Comparison of ENCODE assay signal across 16 cellular contexts in the genomic region with DNA sequence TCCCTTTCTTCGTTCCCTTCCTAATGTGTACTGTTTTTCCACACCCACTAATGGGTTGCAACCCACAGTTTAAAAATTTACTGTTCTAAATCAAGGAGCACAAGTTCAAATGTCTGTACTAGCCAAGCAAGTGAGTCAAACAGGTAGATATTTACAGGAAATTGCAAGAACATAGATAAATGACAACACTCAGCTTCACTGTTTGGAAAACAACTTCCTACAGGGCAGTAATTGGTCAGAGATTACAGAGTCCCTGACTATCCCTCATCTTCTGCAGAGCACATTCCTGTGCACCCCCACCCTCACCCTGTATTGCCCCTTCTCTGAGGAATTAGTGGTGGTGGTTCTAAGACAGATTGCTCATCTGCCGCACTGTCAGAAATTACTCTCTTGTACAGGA. TPM values are rescaled to one million over a fixed set of nuclear protein-coding genes. Genes with fewer than 3 reads are reported as not detected.
DNase-seq lines count a peak whose midpoint lies in the region; ATAC-seq and TF ChIP-seq lines count a peak whose summit lies in the region.
"Had no signal": no experiment of that assay in that cellular context is flagged by ENCODE, and none has a peak within 500 bp of the region (broad histone marks: within the 10 kb centered on the region; RNA-seq: fewer than 3 reads in every experiment).

No MANE protein-coding gene starts in this region.

- H3K4ac ChIP-seq in mesenchymal stem cell (ENCODE audit: low read depth in 1 of 2, low read length in 2 of 2) = no peak overlapping the region

- H3K14ac ChIP-seq in mesenchymal stem cell (ENCODE audit: low read length in 2 of 2) = no peak overlapping the region

- DNase-seq in dorsolateral prefrontal cortex (no peak), mesenchymal stem cell (peak; percentile 9), stomach (no peak), NCI-H1694 (lab: John Stamatoyannopoulos, UW) (no peak), NCI-H2029 (lab: John Stamatoyannopoulos, UW) (no peak)
- DNase-seq: CD4-positive, alpha-beta memory T cell; dermis blood vessel endothelial cell; GDM1; NCI-H1417 treated with DMSO at 0.1 percent for 48 hours; NCI-H526; stimulated activated CD4-positive, alpha-beta T cell treated with anti-CD3 and anti-CD28 coated beads, Interleukin-4, amount 100 ng/mL, for 4 hours; stimulated activated naive CD4-positive, alpha-beta T cell had no signal

- H2BK15ac ChIP-seq in mesenchymal stem cell (ENCODE audit: low read depth, poor library complexity, severe bottlenecking) = no peak overlapping the region

- H4K8ac ChIP-seq in mesenchymal stem cell (ENCODE audit: low read length) = no peak overlapping the region

- intact Hi-C loops in dorsolateral prefrontal cortex (cut with DNase I) = no loop called here
- intact Hi-C loops in stomach (cut with DNase I; ENCODE audit: low total_unique reads) = no loop called here

- H3K18ac ChIP-seq in mesenchymal stem cell (ENCODE audit: low read depth in 1 of 2, low read length in 2 of 2) = no peak overlapping the region

- no peaks in the 10 kb centered on the region for H3K27me3 ChIP-seq in HUES64 (ENCODE audit: insufficient read depth, low read length)
- H3K27me3 ChIP-seq in dorsolateral prefrontal cortex = peaks cover 0 to 14% (median 0%) of the 10 kb centered on the region in 45 donors
- H3K27me3 ChIP-seq in mesenchymal stem cell (ENCODE audit: control insufficient read depth in 1 of 2, insufficient read depth in 1 of 2, low read length in 2 of 2) = peaks cover 0 to 7% of the 10 kb centered on the region in 2 experiments
- H3K27me3 ChIP-seq in stomach = peaks cover 0 to 7% (median 0%) of the 10 kb centered on the region in 3 donors

- TF ChIP-seq POLR2A in stomach (IDR thresholded peaks at IDR 0.05) = no peak

- H3K27ac ChIP-seq in HUES64 (ENCODE audit: low read depth, low read length) (no peak overlapping the region), dorsolateral prefrontal cortex (peak overlapping the region in 6 of 59 donors; percentile 22 to 93 (median 82)), mesenchymal stem cell (ENCODE audit: low read length, poor library complexity, severe bottlenecking) (no peak overlapping the region), stomach (peak overlapping the region in 4 of 5 donors; percentile 90 to 92 (median 91))

- no peak overlapping the region for H2BK12ac ChIP-seq in mesenchymal stem cell (ENCODE audit: low read length in 2 of 2)

- H2BK5ac ChIP-seq in mesenchymal stem cell (ENCODE audit: low read depth, low read length, poor library complexity, severe bottlenecking) = no peak overlapping the region

- H3K23ac ChIP-seq in mesenchymal stem cell (ENCODE audit: low read length in 2 of 2) = no peak overlapping the region

- no peak overlapping the region for H4K91ac ChIP-seq in mesenchymal stem cell (ENCODE audit: low read length)

- H3K36me3 ChIP-seq in HUES64 (ENCODE audit: insufficient read depth, low read length) (peaks cover 14% of the 10 kb centered on the region), mesenchymal stem cell (ENCODE audit: control insufficient read depth in 1 of 2, insufficient read depth in 2 of 2, low read depth in 1 of 2, low read length in 2 of 2) (peaks cover 3 to 27% of the 10 kb centered on the region in 2 experiments), stomach (peaks cover 0 to 19% (median 15%) of the 10 kb centered on the region in 4 donors)

- no peak overlapping the region for H2BK120ac ChIP-seq in mesenchymal stem cell (ENCODE audit: low read depth, low read length)

- no peak for TF ChIP-seq CTCF in dorsolateral prefrontal cortex (IDR thresholded peaks at IDR 0.05 in 54 of 56, conservative IDR thresholded peaks at IDR 0.05 in 2 of 56; ENCODE audit: low read depth in 1 of 56, partially characterized antibody in 56 of 56)
- no peak for TF ChIP-seq CTCF in stomach (IDR thresholded peaks at IDR 0.05)

- 63% methylated on average over 2 of the region's 2 CpGs for WGBS in HUES64
- WGBS in mesenchymal stem cell = 0% methylated on average over 1 of the region's 2 CpGs
- WGBS in stomach, 5 donors = 19 to 67% (median 50%) methylated on average over 2 of the region's 2 CpGs

- H2AFZ ChIP-seq in mesenchymal stem cell (ENCODE audit: low read depth, low read length) = no peak overlapping the region

- H3K9ac ChIP-seq in HUES64 (ENCODE audit: low read depth, low read length) (no peak overlapping the region), mesenchymal stem cell (ENCODE audit: low read length) (peak overlapping the region; percentile 89)

- peaks cover 19% of the 10 kb centered on the region for H3K4me1 ChIP-seq in HUES64 (ENCODE audit: insufficient read depth, low read length)
- H3K4me1 ChIP-seq in mesenchymal stem cell (ENCODE audit: control insufficient read depth, insufficient read depth, low read depth, low read length) = peaks cover 10% of the 10 kb centered on the region
- H3K4me1 ChIP-seq in stomach = peaks cover 0 to 36% (median 18%) of the 10 kb centered on the region in 4 donors

- H3K4me3 ChIP-seq in HUES64 (ENCODE audit: low read length) = peak overlapping the region; percentile 56
- peak overlapping the region in 31 of 59 donors; percentile 7 to 77 (median 68) for H3K4me3 ChIP-seq in dorsolateral prefrontal cortex
- peak overlapping the region in 1 of 2 experiments; percentile 90 for H3K4me3 ChIP-seq in mesenchymal stem cell (ENCODE audit: insufficient read depth in 1 of 2, low read depth in 1 of 2, low read length in 2 of 2)
- H3K4me3 ChIP-seq in stomach = peak overlapping the region in 3 of 4 donors; percentile 54 to 69 (median 59)

- no peak overlapping the region for H3K4me2 ChIP-seq in mesenchymal stem cell (ENCODE audit: low read length, poor library complexity, severe bottlenecking)

- H2AK5ac ChIP-seq in mesenchymal stem cell (ENCODE audit: low read length, severe bottlenecking) = no peak overlapping the region

- peaks cover 1% of the 10 kb centered on the region for H3K79me1 ChIP-seq in mesenchymal stem cell (replicated peaks; ENCODE audit: low read length, poor library complexity, severe bottlenecking)

- no peak for TF ChIP-seq EP300 in stomach (IDR thresholded peaks at IDR 0.05)

- H3K9me3 ChIP-seq in HUES64 (ENCODE audit: insufficient read depth, low read depth, low read length) = no peaks in the 10 kb centered on the region
- no peaks in the 10 kb centered on the region for H3K9me3 ChIP-seq in mesenchymal stem cell (ENCODE audit: control insufficient read depth, low read length)
- H3K9me3 ChIP-seq in stomach = no peaks in the 10 kb centered on the region

- ATAC-seq in HG02973 (IDR thresholded peaks at IDR 0.05; ENCODE audit: unreplicated experiment) (no peak), GM21723 (IDR thresholded peaks at IDR 0.05; ENCODE audit: unreplicated experiment) (no peak)
- ATAC-seq: left lobe of liver had no signal

RNA-seq across cellular contexts. Expression of a gene that starts 1.9 kb away (rescaled TPM):
- 52.6 TPM for polyA plus RNA-seq in HUES64 (2013, experiment 1 of 2)
- polyA plus RNA-seq in HUES64 (2013, experiment 2 of 2) = 71.0 TPM
- 100 to 1,000 TPM in 9 of 120 experiments, 10 to 100 TPM in 111; 30.5 to 149 (median 56.0) TPM for total RNA-seq in dorsolateral prefrontal cortex
- 68.6 TPM for polyA plus RNA-seq in mesenchymal stem cell (2013, experiment 1 of 2)
- polyA plus RNA-seq in mesenchymal stem cell (2013, experiment 2 of 2) = 63.1 TPM
- 100 to 1,000 TPM in 4 of 5 donors, 10 to 100 TPM in 1; 17.4 to 247 (median 153) TPM for total RNA-seq in stomach
- 100 to 1,000 TPM in 2 of 3 donors, 10 to 100 TPM in 1; 84.4 to 212 (median 111) TPM for polyA plus RNA-seq in stomach
- total RNA-seq: CD4-positive, alpha-beta memory T cell had no signal
- polyA plus RNA-seq: CD4-positive, alpha-beta memory T cell had no signal

RNA-seq across cellular contexts. Expression of a gene that starts 31.9 kb away (rescaled TPM):
- polyA plus RNA-seq in HUES64 (2013, experiment 1 of 2) = 32.1 TPM
- polyA plus RNA-seq in HUES64 (2013, experiment 2 of 2) = 45.3 TPM
- total RNA-seq in dorsolateral prefrontal cortex (100 to 1,000 TPM in 4 of 120 experiments, 10 to 100 TPM in 116; 40.6 to 139 (median 59.0) TPM), stomach (10 to 100 TPM in 4 of 5 donors, 1 to 10 TPM in 1; 2.2 to 57.8 (median 21.3) TPM)
- polyA plus RNA-seq in mesenchymal stem cell (2013, experiment 1 of 2) = 121 TPM
- 124 TPM for polyA plus RNA-seq in mesenchymal stem cell (2013, experiment 2 of 2)
- 10 to 100 TPM; 47.3 to 73.0 (median 71.4) TPM for polyA plus RNA-seq in stomach

RNA-seq across cellular contexts. Expression of a gene that starts 50.3 kb away (rescaled TPM):
- polyA plus RNA-seq in HUES64 (2013, experiment 1 of 2) = not detected
- polyA plus RNA-seq in HUES64 (2013, experiment 2 of 2) = not detected
- total RNA-seq in dorsolateral prefrontal cortex (10 to 100 TPM; 24.8 to 84.4 (median 58.4) TPM), stomach (1 to 10 TPM in 1 of 5 donors, under 1 TPM in 1, not detected in 3; 0.29 to 1.5 TPM)
- polyA plus RNA-seq in mesenchymal stem cell (2013, experiment 1 of 2) = 0.43 TPM
- 0.42 TPM for polyA plus RNA-seq in mesenchymal stem cell (2013, experiment 2 of 2)
- 1 to 10 TPM in 1 of 3 donors, under 1 TPM in 2; 0.62 to 3.2 (median 0.68) TPM for polyA plus RNA-seq in stomach
- total RNA-seq: dermis blood vessel endothelial cell had no signal

RNA-seq across cellular contexts. Expression of a gene that starts 58.2 kb away (rescaled TPM):
- 22.2 TPM for polyA plus RNA-seq in HUES64 (2013, experiment 1 of 2)
- polyA plus RNA-seq in HUES64 (2013, experiment 2 of 2) = 20.9 TPM
- 10 to 100 TPM in 4 of 120 experiments, 1 to 10 TPM in 116; 3.3 to 11.0 (median 6.3) TPM for total RNA-seq in dorsolateral prefrontal cortex
- polyA plus RNA-seq in mesenchymal stem cell (2013, experiment 1 of 2) = 8.2 TPM
- polyA plus RNA-seq in mesenchymal stem cell (2013, experiment 2 of 2) = 8.8 TPM
- total RNA-seq in stomach = 10 to 100 TPM in 3 of 5 donors, 1 to 10 TPM in 1, not detected in 1; 2.7 to 14.0 (median 11.2) TPM
- polyA plus RNA-seq in stomach = 10 to 100 TPM in 1 of 3 donors, 1 to 10 TPM in 2; 7.1 to 14.7 (median 9.2) TPM

Comparison
In these comparisons a context has a peak if more than half of its experiments do, and no peak if none do; other contexts are left out.
1. H3K27ac ChIP-seq: peak in stomach (4 of 5); none in HUES64 (single experiment) and mesenchymal stem cell (single experiment).
2. RNA of a gene that starts 50.3 kb away (total RNA-seq): 24.8 to 84.4 TPM in dorsolateral prefrontal cortex; 0.29 to 1.5 TPM in stomach; every median in the first group is over 10 times any median in the second.